ENCODE assay signal across 11 cellular contexts in genomic region chr14:52948836-52949235, GRCh38. TPM values are rescaled to one million over a fixed set of nuclear protein-coding genes. Genes with fewer than 3 reads are reported as not detected.
DNase-seq lines count a peak whose midpoint lies in the region; ATAC-seq and TF ChIP-seq lines count a peak whose summit lies in the region.
"Had no signal": no experiment of that assay in that cellular context is flagged by ENCODE, and none has a peak within 500 bp of the region (broad histone marks: within the 10 kb centered on the region; RNA-seq: fewer than 3 reads in every experiment).

No MANE protein-coding gene starts in this region.

- H3K9me3 ChIP-seq in PC-9 (ENCODE audit: insufficient read depth, low read depth) (no peaks in the 10 kb centered on the region), neuron (ENCODE audit: low read length) (no peaks in the 10 kb centered on the region)

- H3K9me2 ChIP-seq in PC-9 (ENCODE audit: insufficient read depth), result no peaks in the 10 kb centered on the region

- H3K4me3 ChIP-seq in AG04449 (ENCODE audit: low read depth, low read length) (peak overlapping the region; percentile 99), PC-9 (no peak overlapping the region), fibroblast of mammary gland (ENCODE audit: control insufficient read depth, low read depth, low read length) (peak overlapping the region; percentile 97), neuron (ENCODE audit: low read length) (peak overlapping the region; percentile 65)

- H3F3A ChIP-seq in PC-9 (ENCODE audit: insufficient read depth, low read depth), result peaks cover 24% of the 10 kb centered on the region; the same call in 1 of the 2 replicates

- POLR2A ChIA-PET in AG04449 (lab: Yijun Ruan, JAX) (no interaction called here), PC-9 (lab: Charles Lee; ENCODE audit: unreplicated experiment) (no interaction called here)

- DNase-seq in AG04449 (ENCODE audit: low read depth, low spot score), result no peak
- DNase-seq in PC-9, result no peak
- no peak for DNase-seq in fibroblast of mammary gland (ENCODE audit: low read depth)
- DNase-seq in Kasumi-1 (lab: John Stamatoyannopoulos, UW), result no peak
- no peak for DNase-seq in GM10266 (ENCODE audit: extremely low spot score)
- DNase-seq in KBM-7, result no peak
- DNase-seq: GOT3, naive B cell had no signal

- H2AFZ ChIP-seq in PC-9, result no peak overlapping the region
- H2AFZ ChIP-seq in neuron (ENCODE audit: low read depth, low read length), result no peak overlapping the region

- no peak for ATAC-seq in GM21447 (IDR thresholded peaks at IDR 0.05; ENCODE audit: unreplicated experiment)

- peaks cover 23% of the 10 kb centered on the region for H3K4me1 ChIP-seq in PC-9 (replicated peaks; ENCODE audit: insufficient read depth)
- H3K4me1 ChIP-seq in neuron (ENCODE audit: insufficient read depth, low read length), result peaks cover 25% of the 10 kb centered on the region

- H3K36me3 ChIP-seq in PC-9 (ENCODE audit: low read depth) (no peaks in the 10 kb centered on the region), neuron (ENCODE audit: insufficient read depth, low read length) (peaks cover 13% of the 10 kb centered on the region)

- H3K27me3 ChIP-seq in PC-9 (ENCODE audit: insufficient read depth, low read depth) (no peaks in the 10 kb centered on the region), neuron (ENCODE audit: insufficient read depth, low read length) (no peaks in the 10 kb centered on the region)

- in situ Hi-C loops in KBM-7 (cut with MboI; ENCODE audit: low pct_unique_long_range_greater_than_20kb, low sequenced_read_pairs), result no loop called here

- no TSS peak for BruUV-seq in PC-9 (replicated peaks; lab: Mats Ljungman, UMichigan)

- no peak for TF ChIP-seq CTCF in AG04449 (IDR thresholded peaks at IDR 0.05; ENCODE audit: insufficient read depth, low read length, missing control alignments)
- TF ChIP-seq CTCF in PC-9 (conservative IDR thresholded peaks at IDR 0.05), result no peak
- no peak for TF ChIP-seq CTCF in fibroblast of mammary gland (conservative IDR thresholded peaks at IDR 0.05; ENCODE audit: control insufficient read depth, insufficient read depth, low read depth, low read length)
- TF ChIP-seq CTCF in GM10266 (IDR thresholded peaks at IDR 0.05; ENCODE audit: control insufficient read depth, insufficient read depth, low read depth, missing control alignments), result no peak

- H4K20me1 ChIP-seq in PC-9 (ENCODE audit: insufficient read depth), result no peaks in the 10 kb centered on the region

- peak overlapping the region; percentile 22 for H3K4me2 ChIP-seq in PC-9

- peaks cover 12% of the 10 kb centered on the region; the same call in 1 of the 2 replicates for H3K79me2 ChIP-seq in PC-9 (ENCODE audit: low read depth)

- CTCF ChIA-PET in AG04449 (lab: Yijun Ruan, JAX) (interaction anchor here (1.0 to 2.3 kb wide), 5 partner anchors 11 to 123 kb away, joined by 3 to 14 read pairs (median 6); no protein-coding TSS in a partner anchor), PC-9 (lab: Charles Lee) (interaction anchor here (0.7 kb wide), 1 partner anchor 410 kb away, joined by 3 read pairs; no protein-coding TSS in a partner anchor)

- intact Hi-C loops in PC-9 (cut with micrococcal nuclease; ENCODE audit: unreplicated experiment), result no loop called here

- no peak overlapping the region for H3K27ac ChIP-seq in PC-9
- H3K27ac ChIP-seq: C4-2B had no signal

RNA-seq across cellular contexts. Expression of gene FERMT2, which starts 2.0 kb away (rescaled TPM):
- total RNA-seq in PC-9 (2021), result 9.0 and 9.7 TPM in 2 replicates
